In genomic region chr7:158066085-158066484, GRCh38 we compare ENCODE assay signal across 16 cellular contexts.
A peak's percentile ranks its signal among the peaks of the same experiment; 100 is the strongest.
DNase-seq lines count a peak whose midpoint lies in the region; ATAC-seq, FAIRE-seq and TF ChIP-seq lines count a peak whose summit lies in the region.
"Had no signal": no experiment of that assay in that cellular context is flagged by ENCODE, and none has a peak within 500 bp of the region (broad histone marks: within the 10 kb centered on the region; RNA-seq: fewer than 3 reads in every experiment).

No MANE protein-coding gene starts in this region.

- no peaks in the 10 kb centered on the region for H3K36me3 Mint-ChIP-seq in astrocyte (ENCODE audit: low read depth, unreplicated experiment)

- peaks cover 26% of the 10 kb centered on the region for H3K9me3 Mint-ChIP-seq in astrocyte (ENCODE audit: unreplicated experiment)

- no peaks in the 10 kb centered on the region for H3K79me2 ChIP-seq in astrocyte (ENCODE audit: insufficient read depth, low read length)

- TF ChIP-seq CTCF in astrocyte (IDR thresholded peaks at IDR 0.05; ENCODE audit: insufficient read depth, low read depth, low read length) (no peak), kidney (IDR thresholded peaks at IDR 0.05; ENCODE audit: borderline replicate concordance, extremely low read depth, insufficient read depth) (no peak)

- H3K27ac ChIP-seq in astrocyte (ENCODE audit: low read depth, low read length), result no peak overlapping the region
- no peak overlapping the region for H3K27ac ChIP-seq in kidney (ENCODE audit: low read depth in 2 of 2, low read length in 2 of 2)
- H3K27ac ChIP-seq in aorta (ENCODE audit: low read depth in 1 of 2, low read length in 2 of 2), result no peak overlapping the region

- 79 to 83% methylated on average over 4 of the region's 4 CpGs for WGBS in aorta, 2 donors

- ATAC-seq in aorta (ENCODE audit: low FRiP score) (no peak), HG03457 (IDR thresholded peaks at IDR 0.05; ENCODE audit: unreplicated experiment) (no peak)
- ATAC-seq: GM23338 had no signal

- H3K36me3 ChIP-seq in astrocyte (ENCODE audit: insufficient read depth, low read length) (no peaks in the 10 kb centered on the region), kidney (ENCODE audit: control insufficient read depth in 1 of 2, insufficient read depth in 2 of 2, low read length in 2 of 2) (no peaks in the 10 kb centered on the region), aorta (ENCODE audit: control insufficient read depth in 1 of 2, insufficient read depth in 2 of 2, low read length in 1 of 2) (no peaks in the 10 kb centered on the region)

- H3K4me2 ChIP-seq in astrocyte (ENCODE audit: low read length), result no peak overlapping the region
- H3K4me2 ChIP-seq: GM23338 had no signal

- H2AFZ ChIP-seq in astrocyte (ENCODE audit: low read depth, low read length), result no peak overlapping the region
- H2AFZ ChIP-seq: GM23338 had no signal

- H3K9me3 ChIP-seq in astrocyte (ENCODE audit: insufficient read depth, low read depth, low read length), result peaks cover 28% of the 10 kb centered on the region
- no peaks in the 10 kb centered on the region for H3K9me3 ChIP-seq in kidney (ENCODE audit: control insufficient read depth in 1 of 2, low read length in 2 of 2)
- no peaks in the 10 kb centered on the region for H3K9me3 ChIP-seq in aorta (ENCODE audit: control insufficient read depth, low read length)

- no peaks in the 10 kb centered on the region for H3K27me3 Mint-ChIP-seq in astrocyte (ENCODE audit: low read depth, unreplicated experiment)
- H3K27me3 Mint-ChIP-seq: B cell had no signal

- DNase-seq in astrocyte (ENCODE audit: low read depth) (no peak), kidney (peak; percentile 24), posterior vena cava (ENCODE audit: low spot score) (peak; percentile 55), aorta (peak; percentile 12 to 48), OCI-M1 (lab: John Stamatoyannopoulos, UW) (no peak), HuH-7 (ENCODE audit: low spot score) (no peak)
- DNase-seq: C1 segment of cervical spinal cord; Calu3; CD4-positive, alpha-beta T cell; DMS 273 treated with DMSO at 0.1 percent for 48 hours; H9 had no signal

- no peaks in the 10 kb centered on the region for H4K20me1 ChIP-seq in astrocyte (ENCODE audit: insufficient read depth, low read length)

- no peak for FAIRE-seq in astrocyte (lab: Jason Lieb, UNC)
- FAIRE-seq in kidney (lab: Jason Lieb, UNC), result no peak
- FAIRE-seq: A204.1, HTR-8/SVneo had no signal

- no peaks in the 10 kb centered on the region for H3K4me1 Mint-ChIP-seq in astrocyte (ENCODE audit: low read depth, unreplicated experiment)
- H3K4me1 Mint-ChIP-seq: B cell, GM23338 had no signal

- no peak overlapping the region for H3K4me3 Mint-ChIP-seq in astrocyte (ENCODE audit: unreplicated experiment)
- H3K4me3 Mint-ChIP-seq: B cell; CD4-positive, alpha-beta T cell; GM23338; H9 had no signal

- intact Hi-C loops in kidney (cut with DNase I), result no loop called here
- intact Hi-C loops in posterior vena cava (cut with DNase I), result no loop called here
- intact Hi-C loops in aorta (cut with DNase I), result loop anchor here in 1 of 2 donors (10.0 kb wide), 1 partner anchor 61 kb away; no protein-coding TSS in a partner anchor

- H3K27ac Mint-ChIP-seq in astrocyte (ENCODE audit: unreplicated experiment), result peak overlapping the region; percentile 16
- H3K27ac Mint-ChIP-seq: B cell; CD4-positive, alpha-beta T cell; GM23338; H9 had no signal

- H3K9ac ChIP-seq in astrocyte (ENCODE audit: low read length), result no peak overlapping the region
- no peak overlapping the region for H3K9ac ChIP-seq in kidney (ENCODE audit: low read length in 2 of 2)

- H3K27me3 ChIP-seq in astrocyte (ENCODE audit: insufficient read depth, low read length) (no peaks in the 10 kb centered on the region), aorta (ENCODE audit: control insufficient read depth in 1 of 2, insufficient read depth in 2 of 2, low read length in 1 of 2) (no peaks in the 10 kb centered on the region)

- no peak overlapping the region for H3K4me3 ChIP-seq in astrocyte (ENCODE audit: insufficient read depth, low read depth, low read length)
- H3K4me3 ChIP-seq in kidney (ENCODE audit: low read length in 2 of 2), result no peak overlapping the region
- no peak overlapping the region for H3K4me3 ChIP-seq in aorta (ENCODE audit: low read length in 2 of 2)
- H3K4me3 ChIP-seq: GM23338 had no signal

- H3K4me1 ChIP-seq in astrocyte (ENCODE audit: insufficient read depth, low read length), result no peaks in the 10 kb centered on the region
- no peaks in the 10 kb centered on the region for H3K4me1 ChIP-seq in kidney (ENCODE audit: control insufficient read depth in 1 of 2, insufficient read depth in 1 of 2, low read depth in 1 of 2, low read length in 2 of 2)
- H3K4me1 ChIP-seq in aorta (ENCODE audit: control insufficient read depth in 1 of 2, insufficient read depth in 2 of 2, low read length in 2 of 2), result no peaks in the 10 kb centered on the region

Comparison
In these comparisons a context has a peak if more than half of its experiments do, and no peak if none do; other contexts are left out.
1. DNase-seq: peak in kidney (single experiment), posterior vena cava (single experiment) and aorta (2 of 2); none in astrocyte (single experiment), OCI-M1 (single experiment) and HuH-7 (single experiment).